Comparison of ENCODE assay signal across 10 cellular contexts in genomic region chr4:8274772-8275241, GRCh38. TPM values are rescaled to one million over a fixed set of nuclear protein-coding genes. Genes with fewer than 3 reads are reported as not detected.
DNase-seq lines count a peak whose midpoint lies in the region; ATAC-seq lines count a peak whose summit lies in the region.
"Had no signal": no experiment of that assay in that cellular context is flagged by ENCODE, and none has a peak within 500 bp of the region (broad histone marks: within the 10 kb centered on the region; RNA-seq: fewer than 3 reads in every experiment).

No MANE protein-coding gene starts in this region.

- no peak overlapping the region for H2AK5ac ChIP-seq in mesenchymal stem cell (ENCODE audit: low read length, severe bottlenecking)

- H3K9me3 ChIP-seq in mesenchymal stem cell (ENCODE audit: control insufficient read depth, low read length), result no peaks in the 10 kb centered on the region
- H3K9me3 ChIP-seq in aorta (ENCODE audit: control insufficient read depth, low read length), result no peaks in the 10 kb centered on the region

- H2BK120ac ChIP-seq in mesenchymal stem cell (ENCODE audit: low read depth, low read length), result no peak overlapping the region

- H3K4me3 ChIP-seq in mesenchymal stem cell (ENCODE audit: insufficient read depth in 1 of 2, low read depth in 1 of 2, low read length in 2 of 2) (peak overlapping the region in 1 of 2 experiments; percentile 2), aorta (ENCODE audit: low read length in 2 of 2) (no peak overlapping the region)

- H3K23ac ChIP-seq in mesenchymal stem cell (ENCODE audit: low read length in 2 of 2), result no peak overlapping the region

- H3K27ac ChIP-seq in mesenchymal stem cell (ENCODE audit: low read length, poor library complexity, severe bottlenecking) (no peak overlapping the region), aorta (ENCODE audit: low read depth in 1 of 2, low read length in 2 of 2) (no peak overlapping the region)

- H3K4me2 ChIP-seq in mesenchymal stem cell (ENCODE audit: low read length, poor library complexity, severe bottlenecking), result no peak overlapping the region

- peak overlapping the region; percentile 77 for H4K91ac ChIP-seq in mesenchymal stem cell (ENCODE audit: low read length)

- H3K18ac ChIP-seq in mesenchymal stem cell (ENCODE audit: low read depth in 1 of 2, low read length in 2 of 2), result peak overlapping the region; percentile 29 to 46

- peak overlapping the region; percentile 51 for H3K9ac ChIP-seq in mesenchymal stem cell (ENCODE audit: low read length)

- peak overlapping the region; percentile 55 for H2BK15ac ChIP-seq in mesenchymal stem cell (ENCODE audit: low read depth, poor library complexity, severe bottlenecking)

- no peak overlapping the region for H2AFZ ChIP-seq in mesenchymal stem cell (ENCODE audit: low read depth, low read length)

- 38% methylated on average over 12 of the region's 12 CpGs for WGBS in mesenchymal stem cell
- WGBS in aorta, 2 donors, result 4 to 9% methylated on average over 12 of the region's 12 CpGs

- H4K8ac ChIP-seq in mesenchymal stem cell (ENCODE audit: low read length), result peak overlapping the region; percentile 29

- no peak overlapping the region for H2BK5ac ChIP-seq in mesenchymal stem cell (ENCODE audit: low read depth, low read length, poor library complexity, severe bottlenecking)

- H3K36me3 ChIP-seq in mesenchymal stem cell (ENCODE audit: control insufficient read depth in 1 of 2, insufficient read depth in 2 of 2, low read depth in 1 of 2, low read length in 2 of 2) (no peaks in the 10 kb centered on the region), aorta (ENCODE audit: control insufficient read depth in 1 of 2, insufficient read depth in 2 of 2, low read length in 1 of 2) (no peaks in the 10 kb centered on the region)

- H3K4ac ChIP-seq in mesenchymal stem cell (ENCODE audit: low read depth in 1 of 2, low read length in 2 of 2), result peak overlapping the region in 1 of 2 experiments; percentile 50

- no peaks in the 10 kb centered on the region for H3K79me1 ChIP-seq in mesenchymal stem cell (replicated peaks; ENCODE audit: low read length, poor library complexity, severe bottlenecking)

- H3K14ac ChIP-seq in mesenchymal stem cell (ENCODE audit: low read length in 2 of 2), result peak overlapping the region in 1 of 2 experiments; percentile 50

- peaks cover 46% of the 10 kb centered on the region for H3K4me1 ChIP-seq in mesenchymal stem cell (ENCODE audit: control insufficient read depth, insufficient read depth, low read depth, low read length)
- H3K4me1 ChIP-seq in aorta (ENCODE audit: control insufficient read depth in 1 of 2, insufficient read depth in 2 of 2, low read length in 2 of 2), result no peaks in the 10 kb centered on the region

- H3K27me3 ChIP-seq in mesenchymal stem cell (ENCODE audit: control insufficient read depth in 1 of 2, insufficient read depth in 1 of 2, low read length in 2 of 2) (peaks cover 9 to 19% of the 10 kb centered on the region in 2 experiments), aorta (ENCODE audit: control insufficient read depth in 1 of 2, insufficient read depth in 2 of 2, low read length in 1 of 2) (no peaks in the 10 kb centered on the region)

- ATAC-seq in aorta (ENCODE audit: low FRiP score) (peak; percentile 76), HG02870 (IDR thresholded peaks at IDR 0.05; ENCODE audit: unreplicated experiment) (no peak), GM21786 (IDR thresholded peaks at IDR 0.05; ENCODE audit: unreplicated experiment) (no peak)

- intact Hi-C loops in aorta (cut with DNase I), result loop anchor here in 1 of 2 donors (2.0 to 5.0 kb wide), 2 partner anchors 42 to 128 kb away; no protein-coding TSS in a partner anchor

- H2BK12ac ChIP-seq in mesenchymal stem cell (ENCODE audit: low read length in 2 of 2), result peak overlapping the region in 1 of 2 experiments; percentile 81

- DNase-seq in NCI-H146 (lab: John Stamatoyannopoulos, UW), result peak; percentile 24
- no peak for DNase-seq in NCI-H146 treated with DMSO at 0.1 percent for 48 hours (lab: John Stamatoyannopoulos, UW; ENCODE audit: unreplicated experiment)
- DNase-seq in ecto neural progenitor cell (ENCODE audit: low spot score), result peak; percentile 90
- DNase-seq in mesenchymal stem cell, result peak; percentile 95
- peak; percentile 91 to 95 for DNase-seq in aorta
- no peak for DNase-seq in activated CD4-positive, alpha-beta T cell treated with anti-CD3 and anti-CD28 coated beads for 4 hours
- DNase-seq: 8988T; stimulated activated CD4-positive, alpha-beta T cell treated with anti-CD3 and anti-CD28 coated beads, Interleukin-12 subunit alpha, Interleukin-12 subunit beta, amount 100 ng/mL, for 4 hours had no signal

RNA-seq across cellular contexts. Expression of gene HTRA3, which starts 5.3 kb away (rescaled TPM):
- polyA plus RNA-seq in mesenchymal stem cell (2013, experiment 1 of 2), result 88.3 TPM
- 87.5 TPM for polyA plus RNA-seq in mesenchymal stem cell (2013, experiment 2 of 2)
- 100 to 1,000 TPM in 1 of 2 donors, 10 to 100 TPM in 1; 31.8 to 129 TPM for total RNA-seq in aorta
- polyA plus RNA-seq in aorta, result 1 to 10 TPM; 1.1 to 5.2 TPM

Comparison
In these comparisons a context has a peak if more than half of its experiments do, and no peak if none do; other contexts are left out.
1. DNase-seq: peak in NCI-H146 (single experiment), ecto neural progenitor cell (single experiment), mesenchymal stem cell (single experiment) and aorta (2 of 2); none in NCI-H146 treated with DMSO at 0.1 percent for 48 hours (single experiment) and activated CD4-positive, alpha-beta T cell treated with anti-CD3 and anti-CD28 coated beads for 4 hours (0 of 2).